ENCODE assay signal across 8 cellular contexts in the genomic region with DNA sequence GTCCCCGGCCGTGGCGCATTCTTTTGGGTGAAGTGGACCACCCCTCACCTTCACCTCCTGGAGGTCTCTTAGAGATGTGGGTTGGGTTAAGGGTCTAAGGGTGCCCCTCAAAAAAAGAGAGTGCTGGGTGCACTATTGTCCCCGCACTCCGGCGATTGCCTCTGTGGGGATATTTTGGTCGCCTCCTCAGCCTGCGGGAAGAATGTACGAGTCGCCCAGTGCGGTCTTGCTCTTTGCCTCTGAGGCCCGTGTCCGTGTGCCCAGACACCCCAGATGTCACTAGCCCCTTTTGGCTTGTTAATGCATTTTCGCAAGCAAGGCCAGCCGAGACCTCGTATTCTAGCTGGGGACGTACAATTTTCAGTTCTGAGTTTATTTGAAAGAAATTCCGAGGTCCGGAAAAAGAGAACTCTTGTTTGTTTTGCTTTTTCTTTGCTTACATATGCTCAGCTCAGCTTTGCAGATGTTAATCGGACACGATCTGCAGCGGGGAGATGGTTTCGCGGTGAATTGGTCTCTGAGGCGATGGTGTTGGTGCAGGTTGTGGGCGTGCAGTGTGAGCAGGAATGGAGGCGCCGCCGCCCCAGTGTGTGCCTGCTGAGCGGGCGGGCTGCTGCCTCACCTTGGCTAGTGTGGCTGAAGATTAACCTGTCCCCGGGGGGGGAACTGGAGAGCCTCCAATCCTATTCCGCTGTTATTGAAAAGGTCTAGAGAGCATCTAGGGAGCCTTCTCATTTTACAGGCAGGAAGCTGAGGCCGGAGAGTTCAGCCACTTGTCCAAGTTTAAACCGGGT. TPM values are rescaled to one million over a fixed set of nuclear protein-coding genes. Genes with fewer than 3 reads are reported as not detected.
DNase-seq lines count a peak whose midpoint lies in the region; ATAC-seq and TF ChIP-seq lines count a peak whose summit lies in the region.

No MANE protein-coding gene starts in this region.

- DNase-seq in NCI-H82 (lab: John Stamatoyannopoulos, UW), result peak; percentile 66
- no peak for DNase-seq in NCI-H82 treated with DMSO at 0.1 percent for 48 hours (lab: John Stamatoyannopoulos, UW; ENCODE audit: unreplicated experiment)
- peak; percentile 63 for DNase-seq in T-helper 9 cell
- peak; percentile 65 for DNase-seq in iris pigment epithelial cell (ENCODE audit: low read depth)
- DNase-seq in stimulated activated CD4-positive, alpha-beta T cell treated with anti-CD3 and anti-CD28 coated beads, Interleukin-1b, Interleukin-23, amount 100 ng/mL, for 48 hours, result peak; percentile 69
- DNase-seq in mesenteric fat pad (ENCODE audit: low spot score), result no peak

- peak overlapping the region; percentile 90 to 98 (median 95) for H3K4me3 Mint-ChIP-seq in brain

- H3K27ac Mint-ChIP-seq in brain, result peak overlapping the region; percentile 79 to 94 (median 90)

- H3K4me1 Mint-ChIP-seq in brain, result peaks cover 38% of the 10 kb centered on the region

- peak; percentile 29 for ATAC-seq in HG03520 (IDR thresholded peaks at IDR 0.05; ENCODE audit: unreplicated experiment)

- H3K27me3 Mint-ChIP-seq in brain, result peaks cover 44% of the 10 kb centered on the region

- peaks cover 0 to 8% (median 3%) of the 10 kb centered on the region in 5 experiments for H3K9me3 Mint-ChIP-seq in brain

- H3K36me3 Mint-ChIP-seq in brain, result peaks cover 15% of the 10 kb centered on the region

- TF ChIP-seq CTCF in brain (conservative IDR thresholded peaks at IDR 0.05), result no peak

RNA-seq across cellular contexts. Expression of gene ST6GAL1, which starts 1.4 kb away (rescaled TPM):
- 40.4 TPM for polyA plus RNA-seq in brain (ENCODE audit: insufficient read depth, low read depth, low replicate concordance)
- 35.6 TPM for total RNA-seq in mesenteric fat pad

Comparison
In these comparisons a context has a peak if more than half of its experiments do, and no peak if none do; other contexts are left out.
1. DNase-seq: peak in NCI-H82 (single experiment), T-helper 9 cell (single experiment), iris pigment epithelial cell (single experiment) and stimulated activated CD4-positive, alpha-beta T cell treated with anti-CD3 and anti-CD28 coated beads, Interleukin-1b, Interleukin-23, amount 100 ng/mL, for 48 hours (single experiment); none in NCI-H82 treated with DMSO at 0.1 percent for 48 hours (single experiment) and mesenteric fat pad (single experiment).